Comparison of ENCODE assay signal across 14 cellular contexts in genomic region chr14:45298427-45299117, GRCh38.
"Had no signal": no experiment of that assay in that cellular context is flagged by ENCODE, and none has a peak within 500 bp of the region (broad histone marks: within the 10 kb centered on the region; RNA-seq: fewer than 3 reads in every experiment).

No MANE protein-coding gene starts in this region.

- H3K4me1 ChIP-seq: ascending aorta, breast epithelium, left lung, SJCRH30, suprapubic skin had no signal

- DNase-seq: activated B cell treated with CpG ODN at 0.5 μM for 24 hours; activated naive CD4-positive, alpha-beta T cell treated with Interleukin-2 at 50 U/mL for 16 hours; left lung; mucosa of descending colon; naive thymus-derived CD8-positive, alpha-beta T cell; retina; SJCRH30; stimulated activated CD4-positive, alpha-beta T cell treated with anti-CD3 and anti-CD28 coated beads, Interleukin-2, amount 100 ng/mL, for 48 hours; stimulated activated naive B cell treated with anti-CD40 and anti-IgM and Interleukin-4, amounts not matched to agents 10 μg/mL and 1 μg/mL and 100 μg/mL, for 72 hours; trophoblast cell had no signal

- H3K9me3 ChIP-seq: ascending aorta, mucosa of descending colon, SJCRH30, suprapubic skin had no signal

- H3K4me3 Mint-ChIP-seq: activated B cell treated with CpG ODN at 0.5 μM for 24 hours; dendritic cell treated with granulocyte-macrophage colony-stimulating factor and Interleukin-4, amounts not matched to agents 40 ng/mL and 50 ng/mL, for 4 days; naive thymus-derived CD8-positive, alpha-beta T cell; stimulated activated naive B cell treated with anti-CD40 and anti-IgM and Interleukin-4, amounts not matched to agents 10 μg/mL and 1 μg/mL and 100 μg/mL, for 72 hours had no signal

- H3K27me3 ChIP-seq: ascending aorta, breast epithelium, left lung, SJCRH30, suprapubic skin had no signal

- H3K27me3 Mint-ChIP-seq: dendritic cell treated with granulocyte-macrophage colony-stimulating factor and Interleukin-4, amounts not matched to agents 40 ng/mL and 50 ng/mL, for 4 days had no signal

- H3K27ac Mint-ChIP-seq: activated B cell treated with CpG ODN at 0.5 μM for 24 hours; dendritic cell treated with granulocyte-macrophage colony-stimulating factor and Interleukin-4, amounts not matched to agents 40 ng/mL and 50 ng/mL, for 4 days; naive thymus-derived CD8-positive, alpha-beta T cell; stimulated activated naive B cell treated with anti-CD40 and anti-IgM and Interleukin-4, amounts not matched to agents 10 μg/mL and 1 μg/mL and 100 μg/mL, for 72 hours had no signal

- ATAC-seq: left lung; mucosa of descending colon; naive thymus-derived CD8-positive, alpha-beta T cell; stimulated activated naive B cell treated with anti-CD40 and anti-IgM and Interleukin-4, amounts not matched to agents 10 μg/mL and 1 μg/mL and 100 μg/mL, for 72 hours had no signal

- H3K4me1 Mint-ChIP-seq: activated B cell treated with CpG ODN at 0.5 μM for 24 hours; stimulated activated naive B cell treated with anti-CD40 and anti-IgM and Interleukin-4, amounts not matched to agents 10 μg/mL and 1 μg/mL and 100 μg/mL, for 72 hours had no signal

- H3K9me3 Mint-ChIP-seq: dendritic cell treated with granulocyte-macrophage colony-stimulating factor and Interleukin-4, amounts not matched to agents 40 ng/mL and 50 ng/mL, for 4 days had no signal

- H3K4me3 ChIP-seq: ascending aorta, breast epithelium, left lung, mucosa of descending colon, SJCRH30, suprapubic skin had no signal

- H3K27ac ChIP-seq: ascending aorta, breast epithelium, left lung, SJCRH30, suprapubic skin had no signal

- H3K36me3 ChIP-seq: ascending aorta, breast epithelium, left lung, SJCRH30, suprapubic skin had no signal

- H3K36me3 Mint-ChIP-seq: naive thymus-derived CD8-positive, alpha-beta T cell; stimulated activated naive B cell treated with anti-CD40 and anti-IgM and Interleukin-4, amounts not matched to agents 10 μg/mL and 1 μg/mL and 100 μg/mL, for 72 hours had no signal
